Comparison of ENCODE assay signal across 8 cellular contexts in the genomic region with DNA sequence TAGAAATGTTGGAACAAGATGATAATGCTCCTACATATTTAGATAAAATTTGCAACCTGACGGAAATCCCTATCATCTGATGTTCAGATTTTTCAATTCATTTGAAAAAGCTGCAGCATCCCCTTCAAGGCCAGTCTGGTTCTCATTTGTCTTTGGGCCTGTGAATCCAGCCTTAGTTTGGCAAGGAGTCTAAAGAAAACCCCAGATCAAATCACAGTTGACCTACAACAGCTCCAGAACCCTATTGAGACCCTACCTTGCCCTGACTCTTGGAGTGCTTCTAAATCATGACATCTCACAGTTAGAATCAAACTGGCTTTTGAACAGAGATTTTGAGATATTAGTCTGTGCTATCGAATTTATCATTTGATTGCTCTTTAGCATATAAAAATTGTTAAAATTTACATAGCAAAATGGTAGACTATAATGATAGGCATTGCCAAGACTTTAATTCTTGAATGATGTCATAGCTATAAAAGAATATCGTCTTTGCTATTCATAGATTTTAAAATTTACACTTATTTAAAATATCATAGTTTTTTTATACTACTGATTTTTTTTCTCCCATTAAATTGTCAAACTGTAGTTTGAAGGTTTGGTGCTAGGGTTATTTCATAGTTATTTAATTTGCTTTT. TPM values are rescaled to one million over a fixed set of nuclear protein-coding genes. Genes with fewer than 3 reads are reported as not detected.
A peak's percentile ranks its signal among the peaks of the same experiment; 100 is the strongest.
DNase-seq lines count a peak whose midpoint lies in the region; ATAC-seq, FAIRE-seq and TF ChIP-seq lines count a peak whose summit lies in the region.

No MANE protein-coding gene starts in this region.

- H3K36me3 ChIP-seq in NT2/D1 (ENCODE audit: insufficient read depth, insufficient read length, low read length) (no peaks in the 10 kb centered on the region), neutrophil (no peaks in the 10 kb centered on the region)

- H3K4me3 Mint-ChIP-seq in CD4-positive, alpha-beta T cell = peak overlapping the region; percentile 96

- H3K27ac ChIP-seq in CD4-positive, alpha-beta T cell (ENCODE audit: low read depth, low read length) = no peak overlapping the region
- H3K27ac ChIP-seq in neutrophil = peak overlapping the region; percentile 95

- CTCF ChIA-PET in CD4-positive, alpha-beta T cell (lab: Charles Lee) = interaction anchor here (0.9 to 1.2 kb wide), 2 partner anchors 61 to 252 kb away, joined by 3 to 4 read pairs; a partner anchor contains a TSS

- no peaks in the 10 kb centered on the region for H3K4me1 ChIP-seq in NT2/D1 (ENCODE audit: insufficient read depth, insufficient read length)
- H3K4me1 ChIP-seq in neutrophil (ENCODE audit: control insufficient read depth in 1 of 2, insufficient read depth in 1 of 2, low read depth in 1 of 2, low read length in 1 of 2) = peaks cover 64 to 80% of the 10 kb centered on the region in 2 experiments

- no peak for ATAC-seq in CD4-positive, alpha-beta T cell (ENCODE audit: poor library complexity)

- H3K36me3 Mint-ChIP-seq in CD4-positive, alpha-beta T cell (ENCODE audit: low read depth) = peaks cover 25% of the 10 kb centered on the region

- no peaks in the 10 kb centered on the region for H3K9me3 ChIP-seq in CD4-positive, alpha-beta T cell (ENCODE audit: control insufficient read depth, low read length)
- H3K9me3 ChIP-seq in NT2/D1 (ENCODE audit: insufficient read depth, low read length) (no peaks in the 10 kb centered on the region), neutrophil (no peaks in the 10 kb centered on the region)

- TF ChIP-seq CTCF in CD4-positive, alpha-beta T cell (IDR thresholded peaks at IDR 0.05) = no peak
- no peak for TF ChIP-seq CTCF in neutrophil (IDR thresholded peaks at IDR 0.05)

- peak overlapping the region; percentile 83 for H3K4me3 ChIP-seq in NT2/D1 (ENCODE audit: insufficient read length, low read depth)
- peak overlapping the region; percentile 85 to 99 for H3K4me3 ChIP-seq in neutrophil (ENCODE audit: low read depth in 1 of 2, low read length in 1 of 2)

- peak; percentile 60 for FAIRE-seq in endometrium (lab: Jason Lieb, UNC)

- H3K4me1 Mint-ChIP-seq in CD4-positive, alpha-beta T cell (ENCODE audit: low read depth) = peaks cover 61% of the 10 kb centered on the region

- POLR2A ChIA-PET in CD4-positive, alpha-beta T cell (lab: Charles Lee) = interaction anchor here (0.8 to 3.4 kb wide), 11 partner anchors 7 to 708 kb away, joined by 3 to 50 read pairs (median 8); a partner anchor contains a TSS

- DNase-seq in CD4-positive, alpha-beta T cell = no peak
- no peak for DNase-seq in NT2/D1 (ENCODE audit: low read depth, low spot score)
- DNase-seq in HUDEP-2 (lab: John Stamatoyannopoulos, UW; ENCODE audit: unreplicated experiment in 76 of 76) = no peak
- no peak for DNase-seq in retina
- no peak for DNase-seq in OCI-M2 (lab: John Stamatoyannopoulos, UW; ENCODE audit: unreplicated experiment)
- no peak for DNase-seq in activated CD4-positive, alpha-beta T cell treated with anti-CD3 and anti-CD28 coated beads, Interleukin-2, amount 50 U/mL, for 48 hours

- no peaks in the 10 kb centered on the region for H3K9me3 Mint-ChIP-seq in CD4-positive, alpha-beta T cell

- peaks cover 4% of the 10 kb centered on the region for H3K27me3 Mint-ChIP-seq in CD4-positive, alpha-beta T cell

- H3K27ac Mint-ChIP-seq in CD4-positive, alpha-beta T cell = peak overlapping the region; percentile 92

- H3K27me3 ChIP-seq in CD4-positive, alpha-beta T cell (ENCODE audit: control insufficient read depth, insufficient read depth, low read length) = no peaks in the 10 kb centered on the region
- H3K27me3 ChIP-seq in NT2/D1 (ENCODE audit: insufficient read depth, insufficient read length) = no peaks in the 10 kb centered on the region
- no peaks in the 10 kb centered on the region for H3K27me3 ChIP-seq in neutrophil

- intact Hi-C loops in CD4-positive, alpha-beta T cell (cut with DNase I, micrococcal nuclease) = loop anchor here (5.0 to 10.0 kb wide), 6 partner anchors 40 to 705 kb away; a partner anchor contains a TSS

- peak overlapping the region; percentile 51 for H3K9ac ChIP-seq in NT2/D1 (ENCODE audit: insufficient read length, low read depth)

RNA-seq across cellular contexts. Expression of a gene that starts 2.2 kb away (rescaled TPM):
- total RNA-seq in CD4-positive, alpha-beta T cell = 10 to 100 TPM; 44.3 to 46.2 TPM
